In genomic region chr7:131931368-131931767, GRCh38 we compare ENCODE assay signal across 3 cellular contexts.
TF ChIP-seq lines count a peak whose summit lies in the region.

No MANE protein-coding gene starts in this region.

TF ChIP-seq in A549, 52 proteins besides CTCF, POLR2A, EP300 and RAD21 (continued from another document):
- peak; percentile 62 for TF ChIP-seq MAFK (IDR thresholded peaks at IDR 0.05; ENCODE audit: partially characterized antibody)

TF ChIP-seq in HEK293, 187 proteins besides CTCF, POLR2A, EP300 and RAD21 (continues in another document):
- TF ChIP-seq ZNF692 (tag by site-specific recombination; IDR thresholded peaks at IDR 0.05): peak; percentile 58
- TF ChIP-seq ZNF366 (tag by site-specific recombination; conservative IDR thresholded peaks at IDR 0.05): peak; percentile 40; the same call in 1 of the 2 replicates
- TF ChIP-seq KLF9 (tag by site-specific recombination; IDR thresholded peaks at IDR 0.05; ENCODE audit: low read depth): no peak
- TF ChIP-seq ZNF16 (tag by site-specific recombination; IDR thresholded peaks at IDR 0.05; ENCODE audit: low read depth): no peak
- no peak for TF ChIP-seq ZNF350 (tag by site-specific recombination; IDR thresholded peaks at IDR 0.05)
- no peak for TF ChIP-seq BCL11A (tag by site-specific recombination; IDR thresholded peaks at IDR 0.05; ENCODE audit: low read depth)
- no peak for TF ChIP-seq GLI2 (tag by site-specific recombination; IDR thresholded peaks at IDR 0.05; ENCODE audit: borderline replicate concordance, low read depth)
- no peak for TF ChIP-seq ZNF785 (tag by site-specific recombination; IDR thresholded peaks at IDR 0.05)
- TF ChIP-seq SCRT2 (tag by site-specific recombination; IDR thresholded peaks at IDR 0.05): peak; percentile 28; the same call in 1 of the 2 replicates
- no peak for TF ChIP-seq ZNF146 (tag by site-specific recombination; IDR thresholded peaks at IDR 0.05)
- peak; percentile 30; the same call in 1 of the 2 replicates for TF ChIP-seq PRDM10 (tag by site-specific recombination; IDR thresholded peaks at IDR 0.05)
- TF ChIP-seq ZNF184 (tag by site-specific recombination; IDR thresholded peaks at IDR 0.05): 0 out of 2 replicates have a peak, but pooled peaks have one; percentile 29
- no peak for TF ChIP-seq ZNF530 (tag by site-specific recombination; IDR thresholded peaks at IDR 0.05; ENCODE audit: low read depth)
- TF ChIP-seq ZNF660 (tag by site-specific recombination; IDR thresholded peaks at IDR 0.05): peak; percentile 74
- TF ChIP-seq ZNF10 (tag by site-specific recombination; IDR thresholded peaks at IDR 0.05): no peak
- TF ChIP-seq ZNF48 (tag by site-specific recombination; IDR thresholded peaks at IDR 0.05): no peak
- TF ChIP-seq TSHZ1 (tag by site-specific recombination; IDR thresholded peaks at IDR 0.05; ENCODE audit: borderline replicate concordance): no peak
- no peak for TF ChIP-seq EGR2 (tag by site-specific recombination; IDR thresholded peaks at IDR 0.05; ENCODE audit: low read depth)
- no peak for TF ChIP-seq ZNF677 (tag by site-specific recombination; IDR thresholded peaks at IDR 0.05)
- TF ChIP-seq SETDB1 (IDR thresholded peaks at IDR 0.05; ENCODE audit: insufficient read length, low read length): no peak
- no peak for TF ChIP-seq ZNF510 (tag by site-specific recombination; IDR thresholded peaks at IDR 0.05; ENCODE audit: insufficient replicate concordance)
- TF ChIP-seq SP7 (tag by site-specific recombination; IDR thresholded peaks at IDR 0.05): 0 out of 2 replicates have a peak, but pooled peaks have one; percentile 15
- TF ChIP-seq ZNF23 (tag by site-specific recombination; IDR thresholded peaks at IDR 0.05; ENCODE audit: borderline replicate concordance): no peak
- no peak for TF ChIP-seq ZFP37 (tag by site-specific recombination; IDR thresholded peaks at IDR 0.05)
- no peak for TF ChIP-seq SCRT1 (tag by site-specific recombination; IDR thresholded peaks at IDR 0.05; ENCODE audit: borderline replicate concordance)
- no peak; the same call in 1 of the 2 replicates for TF ChIP-seq ZNF324 (tag by site-specific recombination; IDR thresholded peaks at IDR 0.05)

TF ChIP-seq in SK-N-SH treated with all-trans-retinoic acid at 6 μM for 48 hours, 23 proteins besides CTCF, POLR2A, EP300 and RAD21 (continued from another document):
- TF ChIP-seq POU6F1 (CRISPR knock-in tag; IDR thresholded peaks at IDR 0.05; ENCODE audit: borderline replicate concordance, low read depth) (no peak), BACH2 (CRISPR knock-in tag; IDR thresholded peaks at IDR 0.05; ENCODE audit: borderline replicate concordance) (no peak), TSHZ2 (CRISPR knock-in tag; IDR thresholded peaks at IDR 0.05) (no peak), RARB (CRISPR knock-in tag; IDR thresholded peaks at IDR 0.05) (no peak), ZNF565 (CRISPR knock-in tag; conservative IDR thresholded peaks at IDR 0.05; ENCODE audit: low read depth) (no peak), PATZ1 (CRISPR knock-in tag; IDR thresholded peaks at IDR 0.05; ENCODE audit: borderline replicate concordance) (no peak), CSRNP3 (CRISPR knock-in tag; IDR thresholded peaks at IDR 0.05) (no peak), ARNTL (CRISPR knock-in tag; IDR thresholded peaks at IDR 0.05; ENCODE audit: borderline replicate concordance, low read depth) (no peak), ISL1 (CRISPR knock-in tag; IDR thresholded peaks at IDR 0.05) (no peak)
